In genomic region chr3:133412511-133413165, GRCh38 we compare ENCODE assay signal across 14 cellular contexts. TPM values are rescaled to one million over a fixed set of nuclear protein-coding genes. Genes with fewer than 3 reads are reported as not detected.
DNase-seq lines count a peak whose midpoint lies in the region; ATAC-seq and TF ChIP-seq lines count a peak whose summit lies in the region.
"Had no signal": no experiment of that assay in that cellular context is flagged by ENCODE, and none has a peak within 500 bp of the region (broad histone marks: within the 10 kb centered on the region; RNA-seq: fewer than 3 reads in every experiment).

No MANE protein-coding gene starts in this region.

- peaks cover 17% of the 10 kb centered on the region for H3K4me1 Mint-ChIP-seq in neural progenitor cell

- H3F3A ChIP-seq in neural progenitor cell (ENCODE audit: low read depth), result peaks cover 17% of the 10 kb centered on the region

- H3K4me3 ChIP-seq in AG10803 (ENCODE audit: low read length) (peak overlapping the region; percentile 32), fibroblast of mammary gland (ENCODE audit: control insufficient read depth, low read depth, low read length) (no peak overlapping the region), neural progenitor cell (no peak overlapping the region)

- no peaks in the 10 kb centered on the region for H3K9me3 Mint-ChIP-seq in neural progenitor cell
- H3K9me3 Mint-ChIP-seq: activated B cell treated with CpG ODN at 0.5 μM for 24 hours; activated naive CD4-positive, alpha-beta T cell treated with anti-CD3 and anti-CD28 coated beads, Interleukin-2, amount 50 U/mL, for 24 hours had no signal

- H3K4me2 ChIP-seq in neural progenitor cell, result no peak overlapping the region

- no peaks in the 10 kb centered on the region for H3K79me2 ChIP-seq in neural progenitor cell (ENCODE audit: low read depth)

- H3K27me3 Mint-ChIP-seq in neural progenitor cell (ENCODE audit: insufficient read depth, low read depth), result peaks cover 6% of the 10 kb centered on the region
- H3K27me3 Mint-ChIP-seq: activated naive CD4-positive, alpha-beta T cell treated with anti-CD3 and anti-CD28 coated beads, Interleukin-2, amount 50 U/mL, for 24 hours had no signal

- peak overlapping the region; percentile 78 for H2AFZ ChIP-seq in neural progenitor cell (replicated peaks)

- no peaks in the 10 kb centered on the region for H3K36me3 ChIP-seq in neural progenitor cell

- H3K4me1 ChIP-seq in neural progenitor cell, result peaks cover 6% of the 10 kb centered on the region

- no peak overlapping the region for H3K4me3 Mint-ChIP-seq in neural progenitor cell
- H3K4me3 Mint-ChIP-seq: activated B cell treated with CpG ODN at 0.5 μM for 24 hours; activated naive CD4-positive, alpha-beta T cell treated with anti-CD3 and anti-CD28 coated beads, Interleukin-2, amount 50 U/mL, for 24 hours had no signal

- no peaks in the 10 kb centered on the region for H3K9me3 ChIP-seq in neural progenitor cell (ENCODE audit: low read depth)

- DNase-seq in AG10803 (ENCODE audit: low read depth) (peak; percentile 67), SHP77 treated with DMSO at 0.1 percent for 48 hours (lab: John Stamatoyannopoulos, UW) (peak; percentile 74), fibroblast of mammary gland (ENCODE audit: low read depth) (peak; percentile 56), neural progenitor cell (ENCODE audit: low spot score) (no peak), GF-D8 (lab: John Stamatoyannopoulos, UW) (no peak), NCI-H446 treated with DMSO at 0.1 percent for 48 hours (lab: John Stamatoyannopoulos, UW) (no peak), NOMO-1 (lab: John Stamatoyannopoulos, UW; ENCODE audit: unreplicated experiment in 2 of 2) (no peak)
- DNase-seq: activated B cell treated with CpG ODN at 0.5 μM for 24 hours; GOT3; stimulated activated CD4-positive, alpha-beta T cell treated with anti-CD3 and anti-CD28 coated beads, Interleukin-12 subunit alpha, Interleukin-12 subunit beta, amount 100 ng/mL, for 4 hours; stimulated activated naive CD4-positive, alpha-beta T cell treated with Interleukin-2 at 50 U/mL for 16 hours had no signal

- no peaks in the 10 kb centered on the region for H3K36me3 Mint-ChIP-seq in neural progenitor cell
- H3K36me3 Mint-ChIP-seq: activated naive CD4-positive, alpha-beta T cell treated with anti-CD3 and anti-CD28 coated beads, Interleukin-2, amount 50 U/mL, for 24 hours had no signal

- no peaks in the 10 kb centered on the region for H3K27me3 ChIP-seq in neural progenitor cell

- TF ChIP-seq CTCF in AG10803 (conservative IDR thresholded peaks at IDR 0.05; ENCODE audit: low read length) (no peak), fibroblast of mammary gland (conservative IDR thresholded peaks at IDR 0.05; ENCODE audit: control insufficient read depth, insufficient read depth, low read depth, low read length) (no peak), neural progenitor cell (IDR thresholded peaks at IDR 0.05) (no peak)

- peak overlapping the region; percentile 79 for H3K27ac ChIP-seq in neural progenitor cell
- H3K27ac ChIP-seq: epithelial cell of prostate had no signal

- no peaks in the 10 kb centered on the region for H4K20me1 ChIP-seq in neural progenitor cell (ENCODE audit: low read depth)

- ATAC-seq in HG02970 (IDR thresholded peaks at IDR 0.05; ENCODE audit: low FRiP score, unreplicated experiment), result no peak

- H3K9ac ChIP-seq in neural progenitor cell, result no peak overlapping the region

- peak overlapping the region; percentile 47 for H3K27ac Mint-ChIP-seq in neural progenitor cell
- H3K27ac Mint-ChIP-seq: activated B cell treated with CpG ODN at 0.5 μM for 24 hours; activated naive CD4-positive, alpha-beta T cell treated with anti-CD3 and anti-CD28 coated beads, Interleukin-2, amount 50 U/mL, for 24 hours had no signal

RNA-seq across cellular contexts. Expression of gene BFSP2, which starts 12.8 kb away (rescaled TPM):
- total RNA-seq in neural progenitor cell (ENCODE audit: low replicate concordance), result not detected in 2 replicates

Comparison
In these comparisons a context has a peak if more than half of its experiments do, and no peak if none do; other contexts are left out.
1. DNase-seq: peak in AG10803 (single experiment), SHP77 treated with DMSO at 0.1 percent for 48 hours (single experiment) and fibroblast of mammary gland (single experiment); none in neural progenitor cell (single experiment), GF-D8 (single experiment), NCI-H446 treated with DMSO at 0.1 percent for 48 hours (single experiment) and NOMO-1 (0 of 2).